ENCODE assay signal across 1 cellular context in genomic region chr1:93345633-93346471, GRCh38.
TF ChIP-seq lines count a peak whose summit lies in the region.

DR1 (plus strand) TSS chr1:93345907; CDS start chr1:93346646, 739 bp downstream.

TF ChIP-seq in GM12878, 131 proteins besides CTCF, POLR2A, EP300 and RAD21 (continued from another document and continues in another):
- TF ChIP-seq BCL3 (IDR thresholded peaks at IDR 0.05; ENCODE audit: borderline replicate concordance, insufficient read depth, low read depth, low read length, poor library complexity, severe bottlenecking), result peak; percentile 56
- no peak for TF ChIP-seq ZNF24 (IDR thresholded peaks at IDR 0.05)
- no peak for TF ChIP-seq ZBED1 (IDR thresholded peaks at IDR 0.05; ENCODE audit: borderline replicate concordance)
- peak; percentile 75 for TF ChIP-seq TCF12 (IDR thresholded peaks at IDR 0.05; ENCODE audit: low read depth, low read length)
- TF ChIP-seq MYC (IDR thresholded peaks at IDR 0.05; ENCODE audit: insufficient read depth, insufficient read length, insufficient replicate concordance, low read length, severe bottlenecking), result peak; percentile 86
- no peak for TF ChIP-seq ZZZ3 (IDR thresholded peaks at IDR 0.05; ENCODE audit: control insufficient read depth, insufficient read length, low read depth)
- TF ChIP-seq HDGF (IDR thresholded peaks at IDR 0.05), result peak; percentile 59; the same call in 1 of the 2 replicates
- peak; percentile 70; the same call in 1 of the 2 replicates for TF ChIP-seq RB1 (IDR thresholded peaks at IDR 0.05; ENCODE audit: borderline replicate concordance)
- TF ChIP-seq STAT3 (IDR thresholded peaks at IDR 0.05; ENCODE audit: low read depth, low read length), result no peak
- TF ChIP-seq TARDBP (IDR thresholded peaks at IDR 0.05; ENCODE audit: borderline replicate concordance), result peak; percentile 77; the same call in 1 of the 2 replicates
- TF ChIP-seq HDAC2 (IDR thresholded peaks at IDR 0.05), result no peak
- peak; percentile 77; the same call in 1 of the 2 replicates for TF ChIP-seq PAX5 (IDR thresholded peaks at IDR 0.05; ENCODE audit: borderline replicate concordance, low read depth, low read length)
- no peak for TF ChIP-seq SUZ12 (IDR thresholded peaks at IDR 0.05; ENCODE audit: unreplicated experiment)
- peak; percentile 64 to 73 for TF ChIP-seq IKZF2 (IDR thresholded peaks at IDR 0.05)
- no peak for TF ChIP-seq RFX5 (IDR thresholded peaks at IDR 0.05; ENCODE audit: low read depth, low read length)
- 0 out of 2 replicates have a peak, but pooled peaks have one; percentile 17 for TF ChIP-seq E2F4 (IDR thresholded peaks at IDR 0.05; ENCODE audit: low read depth, low read length)
- no peak for TF ChIP-seq CHD4 (IDR thresholded peaks at IDR 0.05)
- TF ChIP-seq ELK1 (IDR thresholded peaks at IDR 0.05; ENCODE audit: low read depth, low read length), result peak; percentile 83
- peak; percentile 90 for TF ChIP-seq YY1 (IDR thresholded peaks at IDR 0.05; ENCODE audit: low read depth, low read length)
- TF ChIP-seq IRF4 (IDR thresholded peaks at IDR 0.05; ENCODE audit: low read depth, low read length), result peak; percentile 62; the same call in 1 of the 2 replicates
- TF ChIP-seq ASH2L (IDR thresholded peaks at IDR 0.05; ENCODE audit: borderline replicate concordance, low read depth), result peak; percentile 93; the same call in 1 of the 2 replicates
- peak; percentile 88; the same call in 1 of the 2 replicates for TF ChIP-seq TAF1 (IDR thresholded peaks at IDR 0.05; ENCODE audit: borderline replicate concordance, low read depth, low read length)
- peak; percentile 34; the same call in 1 of the 2 replicates for TF ChIP-seq ZBTB11 (CRISPR knock-in tag; IDR thresholded peaks at IDR 0.05)
- TF ChIP-seq JUNB (IDR thresholded peaks at IDR 0.05), result no peak
- peak; percentile 65; the same call in 1 of the 2 replicates for TF ChIP-seq SIN3A (IDR thresholded peaks at IDR 0.05; ENCODE audit: low read depth, low read length)
- no peak for TF ChIP-seq ATF3 (IDR thresholded peaks at IDR 0.05; ENCODE audit: borderline replicate concordance, extremely low read depth, low read depth, low read length)
- no peak for TF ChIP-seq ZSCAN29 (IDR thresholded peaks at IDR 0.05)
- TF ChIP-seq MEF2A (IDR thresholded peaks at IDR 0.05; ENCODE audit: insufficient read depth, low read depth, low read length), result no peak
- TF ChIP-seq E4F1 (IDR thresholded peaks at IDR 0.05; ENCODE audit: borderline replicate concordance, partially characterized antibody), result no peak
- TF ChIP-seq MEF2B (IDR thresholded peaks at IDR 0.05; ENCODE audit: partially characterized antibody, poor library complexity, severe bottlenecking), result peak; percentile 40
- peak; percentile 91 for TF ChIP-seq POLR2AphosphoS2 (IDR thresholded peaks at IDR 0.05; ENCODE audit: low read depth, low read length)
- peak; percentile 33 for TF ChIP-seq RELA (IDR thresholded peaks at IDR 0.05; ENCODE audit: borderline replicate concordance, partially characterized antibody)
- TF ChIP-seq ESRRA (IDR thresholded peaks at IDR 0.05; ENCODE audit: low read length), result peak; percentile 47; the same call in 1 of the 2 replicates
- peak; percentile 87 for TF ChIP-seq MAX (IDR thresholded peaks at IDR 0.05; ENCODE audit: low read depth, low read length)
- TF ChIP-seq MTA2 (IDR thresholded peaks at IDR 0.05; ENCODE audit: low read depth), result no peak; the same call in 1 of the 2 replicates
- TF ChIP-seq NR2C1 (IDR thresholded peaks at IDR 0.05), result no peak
- TF ChIP-seq IKZF1 (conservative IDR thresholded peaks at IDR 0.05), result peak; percentile 93
- TF ChIP-seq POU2F2 (IDR thresholded peaks at IDR 0.05; ENCODE audit: borderline replicate concordance, low read depth, low read length), result peak; percentile 86
- TF ChIP-seq SIX5 (IDR thresholded peaks at IDR 0.05; ENCODE audit: low read depth, low read length, severe bottlenecking), result peak; percentile 46
- TF ChIP-seq SMAD1 (IDR thresholded peaks at IDR 0.05; ENCODE audit: low read depth, partially characterized antibody), result peak; percentile 74
- no peak for TF ChIP-seq NRF1 (conservative IDR thresholded peaks at IDR 0.05; ENCODE audit: low read depth, low read length)
- TF ChIP-seq JUND (IDR thresholded peaks at IDR 0.05; ENCODE audit: low read depth, low read length), result no peak
- TF ChIP-seq DPF2 (IDR thresholded peaks at IDR 0.05), result 0 out of 2 replicates have a peak, but pooled peaks have one; percentile 37
- no peak for TF ChIP-seq NFYA (IDR thresholded peaks at IDR 0.05; ENCODE audit: borderline replicate concordance, low read depth, low read length)
- TF ChIP-seq HCFC1 (IDR thresholded peaks at IDR 0.05; ENCODE audit: low read length), result peak; percentile 66
- no peak for TF ChIP-seq HDAC6 (IDR thresholded peaks at IDR 0.05; ENCODE audit: unreplicated experiment)
- 0 out of 2 replicates have a peak, but pooled peaks have one; percentile 17 for TF ChIP-seq BRCA1 (IDR thresholded peaks at IDR 0.05; ENCODE audit: low read depth, low read length)
- TF ChIP-seq NBN (IDR thresholded peaks at IDR 0.05), result peak; percentile 87
- TF ChIP-seq SRF (IDR thresholded peaks at IDR 0.05; ENCODE audit: low read depth in 2 of 2, low read length in 2 of 2), result 0 out of 4 replicates have a peak, but pooled peaks of 1 of the 2 experiments have one; percentile 52
- no peak for TF ChIP-seq USF1 (IDR thresholded peaks at IDR 0.05; ENCODE audit: borderline replicate concordance, extremely low read length, insufficient read depth, low read depth, low read length)
- TF ChIP-seq NFIC (IDR thresholded peaks at IDR 0.05; ENCODE audit: low read depth, low read length), result no peak
- no peak for TF ChIP-seq IRF3 (IDR thresholded peaks at IDR 0.05)
- no peak for TF ChIP-seq CEBPB (IDR thresholded peaks at IDR 0.05; ENCODE audit: borderline replicate concordance in 1 of 2, low read depth in 2 of 2, low read length in 2 of 2)
- TF ChIP-seq TBL1XR1 (IDR thresholded peaks at IDR 0.05; ENCODE audit: low read depth, low read length), result peak; percentile 84
- no peak for TF ChIP-seq ZNF274 (IDR thresholded peaks at IDR 0.05; ENCODE audit: insufficient read depth, insufficient read length)
- no peak for TF ChIP-seq SREBF1 (IDR thresholded peaks at IDR 0.05; ENCODE audit: low read length)
- no peak for TF ChIP-seq SMARCA5 (IDR thresholded peaks at IDR 0.05)
- 0 out of 2 replicates have a peak, but pooled peaks have one; percentile 18 for TF ChIP-seq MYB (IDR thresholded peaks at IDR 0.05; ENCODE audit: borderline replicate concordance, low read depth, low read length)
- no peak for TF ChIP-seq CHD1 (IDR thresholded peaks at IDR 0.05; ENCODE audit: low read depth, low read length)
- no peak for TF ChIP-seq KAT2A (conservative IDR thresholded peaks at IDR 0.05; ENCODE audit: control insufficient read depth, low read depth, low read length)
- no peak for TF ChIP-seq SREBF2 (IDR thresholded peaks at IDR 0.05; ENCODE audit: low read length)
- TF ChIP-seq ATF2 (IDR thresholded peaks at IDR 0.05; ENCODE audit: low read length), result no peak
- TF ChIP-seq ZNF217 (IDR thresholded peaks at IDR 0.05), result peak; percentile 13; the same call in 1 of the 2 replicates
